ENCODE assay signal across 29 cellular contexts in genomic region chr11:61866231-61866957, GRCh38. TPM values are rescaled to one million over a fixed set of nuclear protein-coding genes. Genes with fewer than 3 reads are reported as not detected.
A peak's percentile ranks its signal among the peaks of the same experiment; 100 is the strongest.
DNase-seq lines count a peak whose midpoint lies in the region; ATAC-seq, FAIRE-seq and TF ChIP-seq lines count a peak whose summit lies in the region.
"Had no signal": no experiment of that assay in that cellular context is flagged by ENCODE, and none has a peak within 500 bp of the region (broad histone marks: within the 10 kb centered on the region; RNA-seq: fewer than 3 reads in every experiment).

No MANE protein-coding gene starts in this region.

- ATAC-seq in HepG2 (no peak), right lobe of liver (no peak)
- ATAC-seq: left cardiac atrium, right cardiac atrium, T-cell had no signal

- TF ChIP-seq POLR2A in HepG2 (IDR thresholded peaks at IDR 0.05; ENCODE audit: insufficient read depth in 1 of 2, low read depth in 2 of 2, low read length in 2 of 2) = no peak
- TF ChIP-seq POLR2A in right lobe of liver (IDR thresholded peaks at IDR 0.05) = no peak

- H3K18ac ChIP-seq in mesenchymal stem cell (ENCODE audit: low read depth in 1 of 2, low read length in 2 of 2) = no peak overlapping the region

- H2BK12ac ChIP-seq in mesenchymal stem cell (ENCODE audit: low read length in 2 of 2) = no peak overlapping the region

- H3K4me3 ChIP-seq in HepG2 (replicated peaks in 1 of 3; ENCODE audit: insufficient read depth in 1 of 3, low read depth in 2 of 3, low read length in 3 of 3) (no peak overlapping the region), right lobe of liver (no peak overlapping the region), mesenchymal stem cell (ENCODE audit: insufficient read depth in 1 of 2, low read depth in 1 of 2, low read length in 2 of 2) (no peak overlapping the region)
- H3K4me3 ChIP-seq: transverse colon had no signal

- in situ Hi-C loops in HepG2 (cut with HindIII; ENCODE audit: extremely low pct_ligation_motif_present, low pct_unique_long_range_greater_than_20kb) (no loop called here), KBM-7 (cut with MboI; ENCODE audit: low pct_unique_long_range_greater_than_20kb, low sequenced_read_pairs) (no loop called here)

- H3K79me2 ChIP-seq in HepG2 (ENCODE audit: insufficient read depth, low read length) = no peaks in the 10 kb centered on the region
- H3K79me2 ChIP-seq: parathyroid adenoma had no signal

- H3K36me3 ChIP-seq in HepG2 (replicated peaks in 1 of 2; ENCODE audit: control insufficient read depth in 1 of 2, insufficient read depth in 2 of 2, low read length in 2 of 2) (peaks cover 0 to 12% of the 10 kb centered on the region in 2 experiments; a peak in 2 of 5 replicates), right lobe of liver (peaks cover 0 to 4% (median 0%) of the 10 kb centered on the region in 4 donors), mesenchymal stem cell (ENCODE audit: control insufficient read depth in 1 of 2, insufficient read depth in 2 of 2, low read depth in 1 of 2, low read length in 2 of 2) (peaks cover 34 to 53% of the 10 kb centered on the region in 2 experiments)
- H3K36me3 ChIP-seq: transverse colon had no signal

- no peak overlapping the region for H3K4me3 Mint-ChIP-seq in endothelial cell (ENCODE audit: unreplicated experiment)
- H3K4me3 Mint-ChIP-seq: activated T-cell treated with anti-CD3 and anti-CD28 coated beads, Interleukin-2, amount 50 U/mL, for 24 hours; B cell; HFFc6; naive B cell; T-cell had no signal

- H3K4me1 ChIP-seq in HepG2 (ENCODE audit: insufficient read depth, low read length) = peaks cover 24% of the 10 kb centered on the region
- no peaks in the 10 kb centered on the region for H3K4me1 ChIP-seq in right lobe of liver
- H3K4me1 ChIP-seq in mesenchymal stem cell (ENCODE audit: control insufficient read depth, insufficient read depth, low read depth, low read length) = peaks cover 10% of the 10 kb centered on the region
- H3K4me1 ChIP-seq: parathyroid adenoma had no signal

- no peak overlapping the region for H2BK120ac ChIP-seq in mesenchymal stem cell (ENCODE audit: low read depth, low read length)

- CTCF ChIA-PET in HepG2 (lab: Yijun Ruan, JAX; ENCODE audit: low intra/inter-chr PET ratio, low total read pairs) = no interaction called here

- no peaks in the 10 kb centered on the region for H4K20me1 ChIP-seq in HepG2 (ENCODE audit: insufficient read depth, low read length)

- H3K4ac ChIP-seq in mesenchymal stem cell (ENCODE audit: low read depth in 1 of 2, low read length in 2 of 2) = no peak overlapping the region

- POLR2A ChIA-PET in HepG2 (lab: Yijun Ruan, JAX) = no interaction called here

- peaks cover 11% of the 10 kb centered on the region for H3K36me3 Mint-ChIP-seq in endothelial cell (ENCODE audit: low read depth, unreplicated experiment)
- H3K36me3 Mint-ChIP-seq: naive B cell, T-cell had no signal

- H4K8ac ChIP-seq in mesenchymal stem cell (ENCODE audit: low read length) = peak overlapping the region; percentile 8

- TF ChIP-seq CTCF in HepG2 (CRISPR knock-in tag; IDR thresholded peaks at IDR 0.05) (no peak), right lobe of liver (IDR thresholded peaks at IDR 0.05) (no peak), endothelial cell (IDR thresholded peaks at IDR 0.05; ENCODE audit: unreplicated experiment) (no peak)

- no peaks in the 10 kb centered on the region for H3K9me3 Mint-ChIP-seq in endothelial cell (ENCODE audit: unreplicated experiment)
- H3K9me3 Mint-ChIP-seq: activated T-cell treated with anti-CD3 and anti-CD28 coated beads, Interleukin-2, amount 50 U/mL, for 24 hours; HFFc6; naive B cell; T-cell had no signal

- H3K27ac Mint-ChIP-seq in endothelial cell (ENCODE audit: unreplicated experiment) = no peak overlapping the region
- H3K27ac Mint-ChIP-seq: activated T-cell treated with anti-CD3 and anti-CD28 coated beads, Interleukin-2, amount 50 U/mL, for 24 hours; B cell; HFFc6; T-cell had no signal

- H2BK5ac ChIP-seq in mesenchymal stem cell (ENCODE audit: low read depth, low read length, poor library complexity, severe bottlenecking) = no peak overlapping the region

- no peak overlapping the region for H2AFZ ChIP-seq in HepG2 (ENCODE audit: low read length)
- H2AFZ ChIP-seq in mesenchymal stem cell (ENCODE audit: low read depth, low read length) = no peak overlapping the region
- H2AFZ ChIP-seq: parathyroid adenoma had no signal

- no peak overlapping the region for H3K27ac ChIP-seq in HepG2 (ENCODE audit: extremely low read length, insufficient read depth, low read length)
- no peak overlapping the region for H3K27ac ChIP-seq in right lobe of liver
- no peak overlapping the region for H3K27ac ChIP-seq in mesenchymal stem cell (ENCODE audit: low read length, poor library complexity, severe bottlenecking)
- H3K27ac ChIP-seq: parathyroid adenoma, transverse colon had no signal

- no peak overlapping the region for H2BK15ac ChIP-seq in mesenchymal stem cell (ENCODE audit: low read depth, poor library complexity, severe bottlenecking)

- no peak for FAIRE-seq in HepG2 (lab: Jason Lieb, UNC)
- FAIRE-seq: A204.1, GM12892, GM19239 had no signal

- H3K9me3 ChIP-seq in HepG2 (ENCODE audit: low read length) = no peaks in the 10 kb centered on the region
- H3K9me3 ChIP-seq in right lobe of liver = no peaks in the 10 kb centered on the region
- H3K9me3 ChIP-seq in mesenchymal stem cell (ENCODE audit: control insufficient read depth, low read length) = no peaks in the 10 kb centered on the region
- H3K9me3 ChIP-seq: transverse colon had no signal

- H3K14ac ChIP-seq in mesenchymal stem cell (ENCODE audit: low read length in 2 of 2) = no peak overlapping the region

- H3K27me3 Mint-ChIP-seq in endothelial cell (ENCODE audit: unreplicated experiment) = peaks cover 6% of the 10 kb centered on the region
- H3K27me3 Mint-ChIP-seq: B cell, naive B cell had no signal

- BruUV-seq in HepG2 (replicated peaks; lab: Mats Ljungman, UMichigan) = TSS peak; percentile 58

- TF ChIP-seq EP300 in HepG2 (IDR thresholded peaks at IDR 0.05; ENCODE audit: low read depth in 2 of 2, low read length in 2 of 2) = no peak
- TF ChIP-seq EP300 in HepG2 (CRISPR knock-in tag; IDR thresholded peaks at IDR 0.05; ENCODE audit: borderline replicate concordance) = no peak

- H3K4me2 ChIP-seq in HepG2 (ENCODE audit: low read depth, low read length) (no peak overlapping the region), mesenchymal stem cell (ENCODE audit: low read length, poor library complexity, severe bottlenecking) (no peak overlapping the region)

- no peak for DNase-seq in HepG2 (ENCODE audit: low spot score)
- no peak for DNase-seq in right lobe of liver
- DNase-seq in mesenchymal stem cell = no peak
- no peak for DNase-seq in EL
- DNase-seq in endothelial cell (ENCODE audit: low spot score) = no peak
- no peak for DNase-seq in KBM-7
- DNase-seq: activated CD4-positive, alpha-beta T cell treated with anti-CD3 and anti-CD28 coated beads for 1 hour; activated CD8-positive, alpha-beta memory T cell treated with anti-CD3 and anti-CD28 coated beads for 24 hours; activated naive CD4-positive, alpha-beta T cell treated with Interleukin-2 at 50 U/mL for 16 hours; activated T-cell treated with anti-CD3 and anti-CD28 coated beads, Interleukin-2, amount 50 U/mL, for 24 hours; amygdala; DMS53; head of caudate nucleus; HFFc6; left cardiac atrium; naive B cell; NCI-H1048; NCI-H187 treated with DMSO at 0.1 percent for 48 hours; NCI-H82; SHP77 treated with DMSO at 0.1 percent for 48 hours; T-cell; transverse colon had no signal

- peaks cover 4% of the 10 kb centered on the region for H3K4me1 Mint-ChIP-seq in endothelial cell (ENCODE audit: unreplicated experiment)

- intact Hi-C loops in HepG2 (cut with micrococcal nuclease; ENCODE audit: unreplicated experiment) (no loop called here), right lobe of liver (cut with DNase I) (no loop called here)

- WGBS in HepG2 (ENCODE audit: low lambda C conversion rate) = 90% methylated on average over 12 of the region's 18 CpGs
- WGBS in right lobe of liver (ENCODE audit: insufficient coverage, low coverage, low lambda C conversion rate, missing lambda C conversion rate) = 66% methylated on average over 3 of the region's 18 CpGs
- WGBS in mesenchymal stem cell = 88% methylated on average over 18 of the region's 18 CpGs

- no peak overlapping the region for H4K91ac ChIP-seq in mesenchymal stem cell (ENCODE audit: low read length)

- H2AK5ac ChIP-seq in mesenchymal stem cell (ENCODE audit: low read length, severe bottlenecking) = no peak overlapping the region

- H3K9ac ChIP-seq in HepG2 (ENCODE audit: insufficient read depth, low read depth, low read length) (no peak overlapping the region), mesenchymal stem cell (ENCODE audit: low read length) (no peak overlapping the region)
- H3K9ac ChIP-seq: parathyroid adenoma had no signal

- TF ChIP-seq RAD21 in HepG2 (CRISPR knock-in tag; IDR thresholded peaks at IDR 0.05) = no peak

- H3K79me1 ChIP-seq in mesenchymal stem cell (replicated peaks; ENCODE audit: low read length, poor library complexity, severe bottlenecking) = peaks cover 5% of the 10 kb centered on the region

- H3K23ac ChIP-seq in mesenchymal stem cell (ENCODE audit: low read length in 2 of 2) = no peak overlapping the region

- H3K27me3 ChIP-seq in HepG2 (ENCODE audit: control insufficient read depth in 1 of 2, insufficient read depth in 2 of 2, low read length in 2 of 2) = peaks cover 0 to 1% of the 10 kb centered on the region in 2 experiments; a peak in 1 of 5 replicates
- H3K27me3 ChIP-seq in right lobe of liver = no peaks in the 10 kb centered on the region
- no peaks in the 10 kb centered on the region for H3K27me3 ChIP-seq in mesenchymal stem cell (ENCODE audit: control insufficient read depth in 1 of 2, insufficient read depth in 1 of 2, low read length in 2 of 2)

RNA-seq across cellular contexts. Expression of gene FADS3, which starts 25.0 kb away (rescaled TPM):
- total RNA-seq in HepG2 (2016; rRNA removed; fragmentation: Illumina TruSeq; extraction: Trizol) = 4.5 and 13.4 TPM in 2 replicates
- total RNA-seq in HepG2 (2016; cell fraction: cytosol; rRNA removed; fragmentation: Illumina TruSeq; extraction: Trizol; ENCODE audit: low read depth) = 8.3 and 10.6 TPM in 2 replicates
- 3.4 and 13.2 TPM in 2 replicates for total RNA-seq in HepG2 (2016; cell fraction: insoluble cytoplasmic fraction; rRNA removed; fragmentation: Illumina TruSeq; extraction: Trizol)
- total RNA-seq in HepG2 (2016; cell fraction: membrane; rRNA removed; fragmentation: Illumina TruSeq; extraction: Trizol) = 7.7 and 10.7 TPM in 2 replicates
- total RNA-seq in HepG2 (2016; cell fraction: nucleus; rRNA removed; fragmentation: Illumina TruSeq; extraction: Trizol) = 12.9 and 21.0 TPM in 2 replicates
- 23.2 and 36.6 TPM in 2 replicates for polyA plus RNA-seq in HepG2 (2011; rRNA removed)
- 13.7 and 17.5 TPM in 2 replicates for polyA plus RNA-seq in HepG2 (2011; cell fraction: cytosol; rRNA removed)
- polyA plus RNA-seq in HepG2 (2011; cell fraction: nucleus; rRNA removed) = 236 and 242 TPM in 2 replicates
- polyA plus RNA-seq in HepG2 (2012) = 5.1 and 11.5 TPM in 2 replicates
- polyA plus RNA-seq in HepG2 (2016; cell fraction: cytosol; fragmentation: Illumina TruSeq; extraction: Trizol; ENCODE audit: low read depth) = 8.0 and 9.6 TPM in 2 replicates
- polyA plus RNA-seq in HepG2 (2016; cell fraction: insoluble cytoplasmic fraction; fragmentation: Illumina TruSeq; extraction: Trizol; ENCODE audit: low read depth) = 4.7 and 5.0 TPM in 2 replicates
- 7.9 and 9.0 TPM in 2 replicates for polyA plus RNA-seq in HepG2 (2016; cell fraction: membrane; fragmentation: Illumina TruSeq; extraction: Trizol; ENCODE audit: low read depth)
- 36.8 and 37.1 TPM in 2 replicates for polyA plus RNA-seq in HepG2 (2016; cell fraction: nucleus; fragmentation: Illumina TruSeq; extraction: Trizol; ENCODE audit: insufficient read depth, low read depth)
- 30.7 and 67.4 TPM in 2 replicates for polyA minus RNA-seq in HepG2 (2011; rRNA and poly(A)+ RNA removed; ENCODE audit: low replicate concordance)
- polyA minus RNA-seq in HepG2 (2011; cell fraction: cytosol; rRNA and poly(A)+ RNA removed) = 10.5 and 13.0 TPM in 2 replicates
- 10.9 and 15.8 TPM in 2 replicates for polyA minus RNA-seq in HepG2 (2011; cell fraction: nucleus; rRNA and poly(A)+ RNA removed)
- 10 to 100 TPM; 13.0 to 69.8 (median 22.7) TPM for total RNA-seq in right lobe of liver
- 65.4 TPM for polyA plus RNA-seq in mesenchymal stem cell (2013, experiment 1 of 2)
- polyA plus RNA-seq in mesenchymal stem cell (2013, experiment 2 of 2) = 66.5 TPM
- 42.0 TPM for total RNA-seq in endothelial cell (ENCODE audit: unreplicated experiment)

RNA-seq across cellular contexts. Expression of gene FADS2, which starts 38.3 kb away (rescaled TPM):
- total RNA-seq in HepG2 (2016; rRNA removed; fragmentation: Illumina TruSeq; extraction: Trizol) (54.7 and 124 TPM in 2 replicates), right lobe of liver (100 to 1,000 TPM in 4 of 6 experiments, 1 to 10 TPM in 2; 4.2 to 166 (median 110) TPM), endothelial cell (ENCODE audit: unreplicated experiment) (682 TPM)
- 17.6 and 17.8 TPM in 2 replicates for total RNA-seq in HepG2 (2016; cell fraction: cytosol; rRNA removed; fragmentation: Illumina TruSeq; extraction: Trizol; ENCODE audit: low read depth)
- total RNA-seq in HepG2 (2016; cell fraction: insoluble cytoplasmic fraction; rRNA removed; fragmentation: Illumina TruSeq; extraction: Trizol) = 51.3 and 120 TPM in 2 replicates
- total RNA-seq in HepG2 (2016; cell fraction: membrane; rRNA removed; fragmentation: Illumina TruSeq; extraction: Trizol) = 42.1 and 45.1 TPM in 2 replicates
- total RNA-seq in HepG2 (2016; cell fraction: nucleus; rRNA removed; fragmentation: Illumina TruSeq; extraction: Trizol) = 103 and 115 TPM in 2 replicates
- polyA plus RNA-seq in HepG2 (2011; rRNA removed) = 90.1 and 125 TPM in 2 replicates
- 66.9 and 93.5 TPM in 2 replicates for polyA plus RNA-seq in HepG2 (2011; cell fraction: cytosol; rRNA removed)
- polyA plus RNA-seq in HepG2 (2011; cell fraction: nucleus; rRNA removed) = 77.8 and 97.6 TPM in 2 replicates
- polyA plus RNA-seq in HepG2 (2012) = 111 and 112 TPM in 2 replicates
- polyA plus RNA-seq in HepG2 (2016; cell fraction: cytosol; fragmentation: Illumina TruSeq; extraction: Trizol; ENCODE audit: low read depth) = 16.3 and 18.5 TPM in 2 replicates
- polyA plus RNA-seq in HepG2 (2016; cell fraction: insoluble cytoplasmic fraction; fragmentation: Illumina TruSeq; extraction: Trizol; ENCODE audit: low read depth) = 43.7 and 53.6 TPM in 2 replicates
- polyA plus RNA-seq in HepG2 (2016; cell fraction: membrane; fragmentation: Illumina TruSeq; extraction: Trizol; ENCODE audit: low read depth) = 27.1 and 32.3 TPM in 2 replicates
- 153 and 164 TPM in 2 replicates for polyA plus RNA-seq in HepG2 (2016; cell fraction: nucleus; fragmentation: Illumina TruSeq; extraction: Trizol; ENCODE audit: insufficient read depth, low read depth)
- 240 and 324 TPM in 2 replicates for polyA minus RNA-seq in HepG2 (2011; rRNA and poly(A)+ RNA removed; ENCODE audit: low replicate concordance)
- polyA minus RNA-seq in HepG2 (2011; cell fraction: cytosol; rRNA and poly(A)+ RNA removed) = 65.5 and 71.3 TPM in 2 replicates
- 23.2 and 36.6 TPM in 2 replicates for polyA minus RNA-seq in HepG2 (2011; cell fraction: nucleus; rRNA and poly(A)+ RNA removed)
- 1,185 TPM for polyA plus RNA-seq in mesenchymal stem cell (2013, experiment 1 of 2)
- polyA plus RNA-seq in mesenchymal stem cell (2013, experiment 2 of 2) = 1,187 TPM

RNA-seq across cellular contexts. Expression of gene FADS1, which starts 49.6 kb away (rescaled TPM):
- total RNA-seq in HepG2 (2016; rRNA removed; fragmentation: Illumina TruSeq; extraction: Trizol) (65.8 and 108 TPM in 2 replicates), right lobe of liver (10 to 100 TPM; 18.3 to 87.6 (median 34.8) TPM), endothelial cell (ENCODE audit: unreplicated experiment) (102 TPM)
- 28.4 and 32.7 TPM in 2 replicates for total RNA-seq in HepG2 (2016; cell fraction: cytosol; rRNA removed; fragmentation: Illumina TruSeq; extraction: Trizol; ENCODE audit: low read depth)
- 63.3 and 108 TPM in 2 replicates for total RNA-seq in HepG2 (2016; cell fraction: insoluble cytoplasmic fraction; rRNA removed; fragmentation: Illumina TruSeq; extraction: Trizol)
- total RNA-seq in HepG2 (2016; cell fraction: membrane; rRNA removed; fragmentation: Illumina TruSeq; extraction: Trizol) = 64.5 and 65.2 TPM in 2 replicates
- 91.8 and 110 TPM in 2 replicates for total RNA-seq in HepG2 (2016; cell fraction: nucleus; rRNA removed; fragmentation: Illumina TruSeq; extraction: Trizol)
- 91.8 and 98.4 TPM in 2 replicates for polyA plus RNA-seq in HepG2 (2011; rRNA removed)
- 80.8 and 110 TPM in 2 replicates for polyA plus RNA-seq in HepG2 (2011; cell fraction: cytosol; rRNA removed)
- polyA plus RNA-seq in HepG2 (2011; cell fraction: nucleus; rRNA removed) = 56.1 and 66.5 TPM in 2 replicates
- 70.6 and 81.6 TPM in 2 replicates for polyA plus RNA-seq in HepG2 (2012)
- 18.4 and 22.5 TPM in 2 replicates for polyA plus RNA-seq in HepG2 (2016; cell fraction: cytosol; fragmentation: Illumina TruSeq; extraction: Trizol; ENCODE audit: low read depth)
- polyA plus RNA-seq in HepG2 (2016; cell fraction: insoluble cytoplasmic fraction; fragmentation: Illumina TruSeq; extraction: Trizol; ENCODE audit: low read depth) = 56.1 and 57.8 TPM in 2 replicates
- polyA plus RNA-seq in HepG2 (2016; cell fraction: membrane; fragmentation: Illumina TruSeq; extraction: Trizol; ENCODE audit: low read depth) = 34.4 and 36.5 TPM in 2 replicates
- 134 TPM in 2 replicates for polyA plus RNA-seq in HepG2 (2016; cell fraction: nucleus; fragmentation: Illumina TruSeq; extraction: Trizol; ENCODE audit: insufficient read depth, low read depth)
- 305 and 789 TPM in 2 replicates for polyA minus RNA-seq in HepG2 (2011; rRNA and poly(A)+ RNA removed; ENCODE audit: low replicate concordance)
- polyA minus RNA-seq in HepG2 (2011; cell fraction: cytosol; rRNA and poly(A)+ RNA removed) = 108 and 118 TPM in 2 replicates
- 63.0 and 82.7 TPM in 2 replicates for polyA minus RNA-seq in HepG2 (2011; cell fraction: nucleus; rRNA and poly(A)+ RNA removed)
- 262 TPM for polyA plus RNA-seq in mesenchymal stem cell (2013, experiment 1 of 2)
- 260 TPM for polyA plus RNA-seq in mesenchymal stem cell (2013, experiment 2 of 2)
- total RNA-seq: OCI-LY7 had no signal

RNA-seq across cellular contexts. Expression of gene RAB3IL1, which starts 51.0 kb away (rescaled TPM):
- 1.2 and 1.3 TPM in 2 replicates for total RNA-seq in HepG2 (2016; rRNA removed; fragmentation: Illumina TruSeq; extraction: Trizol)
- 0.61 and 2.5 TPM in 2 replicates for total RNA-seq in HepG2 (2016; cell fraction: cytosol; rRNA removed; fragmentation: Illumina TruSeq; extraction: Trizol; ENCODE audit: low read depth)
- 1.2 and 1.4 TPM in 2 replicates for total RNA-seq in HepG2 (2016; cell fraction: insoluble cytoplasmic fraction; rRNA removed; fragmentation: Illumina TruSeq; extraction: Trizol)
- total RNA-seq in HepG2 (2016; cell fraction: membrane; rRNA removed; fragmentation: Illumina TruSeq; extraction: Trizol) = 1.2 and 1.4 TPM in 2 replicates
- 0.72 and 0.84 TPM in 2 replicates for total RNA-seq in HepG2 (2016; cell fraction: nucleus; rRNA removed; fragmentation: Illumina TruSeq; extraction: Trizol)
- 2.0 and 2.2 TPM in 2 replicates for polyA plus RNA-seq in HepG2 (2011; rRNA removed)
- polyA plus RNA-seq in HepG2 (2011; cell fraction: cytosol; rRNA removed) = 1.3 and 3.0 TPM in 2 replicates
- polyA plus RNA-seq in HepG2 (2011; cell fraction: nucleus; rRNA removed) = 2.5 and 3.7 TPM in 2 replicates
- polyA plus RNA-seq in HepG2 (2012) = 1.4 and 2.3 TPM in 2 replicates
- polyA plus RNA-seq in HepG2 (2016; cell fraction: cytosol; fragmentation: Illumina TruSeq; extraction: Trizol; ENCODE audit: low read depth) = 1.5 and 1.7 TPM in 2 replicates
- 1.9 and 2.5 TPM in 2 replicates for polyA plus RNA-seq in HepG2 (2016; cell fraction: insoluble cytoplasmic fraction; fragmentation: Illumina TruSeq; extraction: Trizol; ENCODE audit: low read depth)
- polyA plus RNA-seq in HepG2 (2016; cell fraction: membrane; fragmentation: Illumina TruSeq; extraction: Trizol; ENCODE audit: low read depth) = 1.9 and 2.3 TPM in 2 replicates
- 2.9 and 6.6 TPM in 2 replicates for polyA plus RNA-seq in HepG2 (2016; cell fraction: nucleus; fragmentation: Illumina TruSeq; extraction: Trizol; ENCODE audit: insufficient read depth, low read depth)
- polyA minus RNA-seq in HepG2 (2011; rRNA and poly(A)+ RNA removed; ENCODE audit: low replicate concordance) = 2.6 and 7.7 TPM in 2 replicates
- polyA minus RNA-seq in HepG2 (2011; cell fraction: cytosol; rRNA and poly(A)+ RNA removed) = 2.8 and 11.9 TPM in 2 replicates
- polyA minus RNA-seq in HepG2 (2011; cell fraction: nucleus; rRNA and poly(A)+ RNA removed) = 1.1 and 1.3 TPM in 2 replicates
- total RNA-seq in right lobe of liver = 1 to 10 TPM; 3.2 to 9.1 (median 4.2) TPM
- polyA plus RNA-seq in mesenchymal stem cell (2013, experiment 1 of 2) = 10.9 TPM
- 10.4 TPM for polyA plus RNA-seq in mesenchymal stem cell (2013, experiment 2 of 2)
- total RNA-seq in endothelial cell (ENCODE audit: unreplicated experiment) = 8.9 TPM
- total RNA-seq: B cell, OCI-LY7 had no signal
